Comparison of ENCODE assay signal across 23 cellular contexts in the genomic region with DNA sequence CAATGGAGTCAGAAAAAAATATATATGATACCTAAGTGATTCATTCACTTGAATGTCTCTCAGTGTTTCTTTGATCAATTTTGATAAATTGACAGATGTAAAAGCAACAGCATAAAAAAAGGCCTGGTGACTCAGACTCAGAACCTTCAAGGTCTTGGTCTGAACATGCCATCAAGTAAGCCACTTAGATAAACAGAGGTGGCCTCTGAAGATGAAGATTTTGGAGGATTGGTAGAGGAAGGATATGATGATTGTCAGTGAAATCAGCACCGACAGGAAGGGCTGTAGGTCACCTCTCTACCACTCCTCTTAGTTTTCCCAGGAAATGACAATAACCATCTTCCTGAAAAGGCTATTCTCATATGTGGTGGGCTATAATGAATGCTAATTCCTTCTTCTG.
DNase-seq lines count a peak whose midpoint lies in the region; ATAC-seq, FAIRE-seq and TF ChIP-seq lines count a peak whose summit lies in the region.
"Had no signal": no experiment of that assay in that cellular context is flagged by ENCODE, and none has a peak within 500 bp of the region (broad histone marks: within the 10 kb centered on the region; RNA-seq: fewer than 3 reads in every experiment).

No MANE protein-coding gene starts in this region.

- TF ChIP-seq CTCF in PC-3 (conservative IDR thresholded peaks at IDR 0.05; ENCODE audit: low read depth, low read length): no peak
- no peak for TF ChIP-seq CTCF in H1 (IDR thresholded peaks at IDR 0.05; ENCODE audit: control extremely low read depth in 1 of 3, insufficient read depth in 1 of 3, low read depth in 1 of 3, low read length in 3 of 3)

- H2BK15ac ChIP-seq in H1 (ENCODE audit: low read length): no peak overlapping the region

- H4K20me1 ChIP-seq in PC-3 (ENCODE audit: low read length): no peaks in the 10 kb centered on the region
- H4K20me1 ChIP-seq in H1 (replicated peaks in 1 of 2; ENCODE audit: control insufficient read depth in 1 of 2, insufficient read depth in 2 of 2, low read length in 2 of 2): no peaks in the 10 kb centered on the region
- H4K20me1 ChIP-seq: BLaER1 treated with 17β-estradiol and CSF1 and Interleukin-3, amounts not matched to agents 10 nM and 100 nM had no signal

- H3K9me3 ChIP-seq in PC-3 (ENCODE audit: low read length) (no peaks in the 10 kb centered on the region), H1 (ENCODE audit: insufficient read depth in 2 of 2, low read depth in 1 of 2, low read length in 1 of 2) (no peaks in the 10 kb centered on the region; a peak in 2 of 4 replicates)
- H3K9me3 ChIP-seq: BLaER1 treated with 17β-estradiol and CSF1 and Interleukin-3, amounts not matched to agents 10 nM and 100 nM; Caco-2 had no signal

- H3K27ac ChIP-seq in PC-3 (ENCODE audit: low read length) (no peak overlapping the region), H1 (ENCODE audit: low read depth, low read length) (no peak overlapping the region)
- H3K27ac ChIP-seq: BLaER1 treated with 17β-estradiol and CSF1 and Interleukin-3, amounts not matched to agents 10 nM and 100 nM; C4-2B had no signal

- peak; percentile 3 for DNase-seq in HPDE6-E6E7 (ENCODE audit: extremely low spot score)
- peak; percentile 7 for DNase-seq in PC-3
- DNase-seq in H1 (ENCODE audit: low read depth in 1 of 2, low spot score in 2 of 2): no peak
- no peak for DNase-seq in AG20443 (ENCODE audit: low spot score)
- DNase-seq in amniotic stem cell (lab: John Stamatoyannopoulos, UW): no peak
- no peak for DNase-seq in cerebellar nuclear complex (lab: John Stamatoyannopoulos, UW)
- DNase-seq: 8988T; ACHN; AML-193; Caco-2; Calu3; CD4-positive, alpha-beta T cell; CD8-positive, alpha-beta T cell; DMS79 treated with DMSO at 0.1 percent for 48 hours; GF-D8 had no signal

- H2BK5ac ChIP-seq in H1 (ENCODE audit: low read depth, low read length): no peak overlapping the region

- ATAC-seq in PC-3: no peak
- no peak for ATAC-seq in GM21447 (IDR thresholded peaks at IDR 0.05; ENCODE audit: unreplicated experiment)
- ATAC-seq: CD8-positive, alpha-beta T cell had no signal

- no peak overlapping the region for H4K5ac ChIP-seq in H1 (ENCODE audit: insufficient read length, low read depth, low read length)

- H3K9me2 ChIP-seq in PC-3 (replicated peaks; ENCODE audit: low read length): no peaks in the 10 kb centered on the region

- H3F3A ChIP-seq in PC-3 (ENCODE audit: low read length, unreplicated experiment): no peaks in the 10 kb centered on the region

- no peak overlapping the region for H3K23ac ChIP-seq in H1 (ENCODE audit: insufficient read length)

- no TSS peak for BruUV-seq in PC-3 (replicated peaks; lab: Mats Ljungman, UMichigan)

- CTCF ChIA-PET in PC-3 (lab: Charles Lee): no interaction called here
- CTCF ChIA-PET in H1 (lab: Charles Lee; ENCODE audit: partially characterized antibody): no interaction called here

- H3K79me2 ChIP-seq in PC-3 (ENCODE audit: low read length): no peaks in the 10 kb centered on the region
- peaks cover 0 to 4% of the 10 kb centered on the region in 2 experiments; a peak in 2 of 4 replicates for H3K79me2 ChIP-seq in H1 (ENCODE audit: control insufficient read depth in 1 of 2, insufficient read depth in 2 of 2, low read length in 2 of 2)

- TF ChIP-seq POLR2A in H1 (IDR thresholded peaks at IDR 0.05; ENCODE audit: control extremely low read depth in 1 of 2, low read depth in 2 of 2, low read length in 2 of 2): no peak

- H2BK20ac ChIP-seq in H1 (ENCODE audit: low read length): 0 out of 2 replicates have a peak overlapping the region, but pooled peaks have one; percentile 23

- H3K9ac ChIP-seq in PC-3 (ENCODE audit: low read length) (no peak overlapping the region), H1 (replicated peaks in 1 of 4; ENCODE audit: extremely low read depth in 1 of 4, low read depth in 3 of 4, low read length in 3 of 4) (no peak overlapping the region)
- H3K9ac ChIP-seq: BLaER1 treated with 17β-estradiol and CSF1 and Interleukin-3, amounts not matched to agents 10 nM and 100 nM had no signal

- H3K4me2 ChIP-seq in PC-3 (ENCODE audit: low read length) (no peak overlapping the region), H1 (ENCODE audit: insufficient read depth in 1 of 2, low read depth in 2 of 2, low read length in 2 of 2) (no peak overlapping the region)
- H3K4me2 ChIP-seq: BLaER1 treated with 17β-estradiol and CSF1 and Interleukin-3, amounts not matched to agents 10 nM and 100 nM had no signal

- H2AK5ac ChIP-seq in H1 (ENCODE audit: low read depth, low read length): no peak overlapping the region

- no peak overlapping the region for H2BK120ac ChIP-seq in H1 (replicated peaks; ENCODE audit: low read depth, low read length)

- no peak overlapping the region for H3K56ac ChIP-seq in H1 (replicated peaks; ENCODE audit: insufficient read length, low read depth, low read length)

- intact Hi-C loops in PC-3 (cut with micrococcal nuclease): no loop called here

- no peak for TF ChIP-seq RAD21 in H1 (IDR thresholded peaks at IDR 0.05 in 1 of 2, conservative IDR thresholded peaks at IDR 0.05 in 1 of 2; ENCODE audit: low read depth in 2 of 2, low read length in 2 of 2)

- no peaks in the 10 kb centered on the region for H3K36me3 ChIP-seq in PC-3 (ENCODE audit: low read depth, low read length)
- no peaks in the 10 kb centered on the region for H3K36me3 ChIP-seq in H1 (ENCODE audit: control insufficient read depth in 2 of 4, insufficient read depth in 4 of 4, low read length in 3 of 4)
- H3K36me3 ChIP-seq: BLaER1 treated with 17β-estradiol and CSF1 and Interleukin-3, amounts not matched to agents 10 nM and 100 nM had no signal

- H3K4me1 ChIP-seq in PC-3 (ENCODE audit: insufficient read depth, low read length): no peaks in the 10 kb centered on the region
- H3K4me1 ChIP-seq in H1 (replicated peaks in 1 of 4; ENCODE audit: control insufficient read depth in 3 of 4, insufficient read depth in 4 of 4, low read length in 3 of 4): peaks cover 0 to 2% (median 0%) of the 10 kb centered on the region in 4 experiments; a peak in 1 of 7 replicates
- H3K4me1 ChIP-seq: BLaER1 treated with 17β-estradiol and CSF1 and Interleukin-3, amounts not matched to agents 10 nM and 100 nM; Caco-2 had no signal

- H3K18ac ChIP-seq in H1 (ENCODE audit: extremely low read depth, low read length): no peak overlapping the region

- no peak overlapping the region for H4K91ac ChIP-seq in H1 (replicated peaks; ENCODE audit: insufficient read length, low read length)

- H3K4me3 ChIP-seq in PC-3 (ENCODE audit: low read length) (no peak overlapping the region), H1 (ENCODE audit: extremely low read depth in 1 of 4, insufficient read depth in 2 of 4, low read depth in 3 of 4, low read length in 4 of 4) (no peak overlapping the region)
- H3K4me3 ChIP-seq: BLaER1 treated with 17β-estradiol and CSF1 and Interleukin-3, amounts not matched to agents 10 nM and 100 nM had no signal

- no peak overlapping the region for H4K8ac ChIP-seq in H1 (ENCODE audit: extremely low read depth, insufficient read depth, low read length)

- H3K79me1 ChIP-seq in H1 (ENCODE audit: low read depth, low read length): no peaks in the 10 kb centered on the region

- no peak overlapping the region for H2BK12ac ChIP-seq in H1 (ENCODE audit: low read depth, low read length)

- H2AFZ ChIP-seq in PC-3 (ENCODE audit: low read length) (no peak overlapping the region), H1 (ENCODE audit: low read length) (no peak overlapping the region)

- no peak for FAIRE-seq in H1 (lab: Jason Lieb, UNC)
- FAIRE-seq: A204.1, D721Med, G401.6, GM12891, GM19239 had no signal

- H3K23me2 ChIP-seq in H1 (ENCODE audit: low read depth, low read length): no peaks in the 10 kb centered on the region

- POLR2A ChIA-PET in PC-3 (lab: Charles Lee; ENCODE audit: unreplicated experiment): no interaction called here
- POLR2A ChIA-PET in H1 (lab: Charles Lee; ENCODE audit: partially characterized antibody): interaction anchor here (1.2 kb wide), 1 partner anchor 13 kb away, joined by 8 read pairs; no protein-coding TSS in a partner anchor

- WGBS in H1 (ENCODE audit: extremely low coverage in 1 of 2, insufficient coverage in 1 of 2, insufficient read length in 1 of 2, insufficient replicate concordance in 2 of 2, low coverage in 1 of 2, low lambda C conversion rate in 2 of 2, missing lambda C conversion rate in 1 of 2), 2 experiments: 94% methylated on average over 1 of the region's 1 CpG; no CpG with 5 or more reads in 1 of the 2 experiments

- no peak overlapping the region for H3K14ac ChIP-seq in H1 (ENCODE audit: insufficient read length)

- no peak for TF ChIP-seq EP300 in H1 (IDR thresholded peaks at IDR 0.05; ENCODE audit: borderline replicate concordance in 1 of 2, low read depth in 2 of 2, low read length in 2 of 2)

- H3K27me3 ChIP-seq in PC-3 (ENCODE audit: low read length): no peaks in the 10 kb centered on the region
- H3K27me3 ChIP-seq in H1 (replicated peaks in 1 of 4; ENCODE audit: control insufficient read depth in 3 of 4, extremely low read depth in 1 of 4, insufficient read depth in 3 of 4, low read length in 3 of 4): no peaks in the 10 kb centered on the region
- H3K27me3 ChIP-seq: BLaER1 treated with 17β-estradiol and CSF1 and Interleukin-3, amounts not matched to agents 10 nM and 100 nM had no signal

- H3K4ac ChIP-seq in H1 (replicated peaks; ENCODE audit: insufficient read length, low read depth, low read length): no peak overlapping the region

TF ChIP-seq in H1, 55 proteins besides CTCF, POLR2A, EP300 and RAD21:
- TF ChIP-seq SIN3A (conservative IDR thresholded peaks at IDR 0.05 in 1 of 2, IDR thresholded peaks at IDR 0.05 in 1 of 2; ENCODE audit: low read depth in 1 of 2, low read length in 2 of 2) (no peak), MAFK (IDR thresholded peaks at IDR 0.05; ENCODE audit: low read depth, low read length) (no peak), PHF8 (conservative IDR thresholded peaks at IDR 0.05; ENCODE audit: low read depth, low read length) (no peak), GABPA (IDR thresholded peaks at IDR 0.05; ENCODE audit: borderline replicate concordance, insufficient read depth, low read length) (no peak), SRF (IDR thresholded peaks at IDR 0.05; ENCODE audit: low read depth, low read length) (no peak), RNF2 (IDR thresholded peaks at IDR 0.05; ENCODE audit: borderline replicate concordance, low read depth, low read length, missing control alignments, poor library complexity, severe bottlenecking) (no peak), KDM4A (IDR thresholded peaks at IDR 0.05; ENCODE audit: low read depth, low read length, severe bottlenecking) (no peak), CHD1 (IDR thresholded peaks at IDR 0.05; ENCODE audit: low read depth, low read length) (no peak), GTF2F1 (IDR thresholded peaks at IDR 0.05; ENCODE audit: borderline replicate concordance, low read depth, low read length) (no peak), RBBP5 (IDR thresholded peaks at IDR 0.05; ENCODE audit: borderline replicate concordance, low read depth, low read length) (no peak)

Comparison
In these comparisons a context has a peak if more than half of its experiments do, and no peak if none do; other contexts are left out.
1. DNase-seq: peak in HPDE6-E6E7 (single experiment) and PC-3 (single experiment); none in H1 (0 of 2), AG20443 (single experiment), amniotic stem cell (single experiment) and cerebellar nuclear complex (0 of 2).